In the genomic region with DNA sequence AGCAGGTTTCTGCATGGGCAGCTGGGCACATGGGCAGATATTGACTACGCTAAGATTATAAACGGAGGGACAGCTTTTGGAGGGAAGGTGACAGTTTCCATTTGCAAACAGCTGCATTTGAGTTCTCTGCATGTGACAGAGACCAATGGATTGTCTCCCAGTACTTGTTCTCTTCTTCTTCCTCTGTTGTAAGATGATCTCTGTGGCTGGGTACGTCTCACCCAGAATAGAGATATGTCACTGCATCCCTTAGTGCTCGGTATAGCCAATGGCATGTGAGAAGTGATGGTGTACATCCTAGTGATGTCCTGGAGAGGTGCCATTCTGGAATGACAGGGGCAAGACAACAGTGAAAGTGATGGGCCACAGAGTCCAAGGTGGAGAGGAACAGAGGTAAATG, we compare ENCODE assay signal across 7 cellular contexts.
"Had no signal": no experiment of that assay in that cellular context is flagged by ENCODE, and none has a peak within 500 bp of the region (broad histone marks: within the 10 kb centered on the region; RNA-seq: fewer than 3 reads in every experiment).

No MANE protein-coding gene starts in this region.

- H3K4me3 Mint-ChIP-seq: GM23338, H9 had no signal

- ATAC-seq: GM23338 had no signal

- H3K4me3 ChIP-seq: GM23338 had no signal

- DNase-seq: H9, HCEC 1CT, IMR-90 had no signal

- H3K4me2 ChIP-seq: GM23338 had no signal

- H2AFZ ChIP-seq: GM23338 had no signal

- H3K9me3 Mint-ChIP-seq: GM23338, H9 had no signal

- H3K4me1 Mint-ChIP-seq: H9 had no signal

- FAIRE-seq: H1, H54, HTR-8/SVneo had no signal

- H3K27ac Mint-ChIP-seq: GM23338 had no signal
